Comparison of ENCODE assay signal across 1 cellular context in the genomic region with DNA sequence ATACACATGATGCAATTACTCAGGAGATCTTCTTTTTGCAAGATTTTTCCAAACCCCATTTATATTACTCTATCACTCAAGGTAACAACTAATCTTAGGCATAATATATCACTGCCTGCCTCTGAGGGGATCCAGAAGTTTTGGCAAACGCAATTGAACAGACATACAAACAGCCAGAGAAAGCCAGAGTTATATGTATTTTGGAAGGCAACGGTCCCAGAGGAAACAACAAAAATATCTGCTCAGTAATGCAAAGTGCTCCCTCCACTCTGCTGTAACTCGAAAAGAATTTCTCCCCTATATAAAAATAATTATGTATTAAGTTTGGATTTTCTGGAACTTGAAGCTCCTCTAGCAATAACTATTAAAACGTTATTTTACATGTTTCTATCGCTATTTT.
TF ChIP-seq lines count a peak whose summit lies in the region.

No MANE protein-coding gene starts in this region.

TF ChIP-seq in IMR-90, 13 proteins besides CTCF, POLR2A, EP300 and RAD21:
- TF ChIP-seq CHD1 (IDR thresholded peaks at IDR 0.05; ENCODE audit: low read depth, low read length) = no peak
- no peak for TF ChIP-seq ELK1 (IDR thresholded peaks at IDR 0.05; ENCODE audit: borderline replicate concordance, low read depth, low read length)
